Comparison of ENCODE assay signal across 8 cellular contexts in the genomic region with DNA sequence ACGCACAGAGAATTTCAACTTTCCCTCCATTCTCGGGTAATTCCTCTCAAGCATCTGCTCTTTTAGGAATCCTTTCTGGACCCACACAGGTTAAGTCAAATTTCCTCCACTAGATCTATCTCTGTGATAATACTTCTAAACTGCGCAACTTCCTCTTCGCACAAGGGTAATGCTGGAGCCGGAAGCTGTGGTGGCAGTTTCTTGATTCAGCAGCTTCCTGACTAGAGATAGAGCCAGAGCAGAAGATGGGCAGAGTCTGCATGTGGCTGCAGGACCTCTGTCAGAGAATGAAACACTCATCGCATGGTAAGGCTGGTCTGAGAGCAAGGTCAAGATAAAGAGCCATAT. TPM values are rescaled to one million over a fixed set of nuclear protein-coding genes. Genes with fewer than 3 reads are reported as not detected.
DNase-seq lines count a peak whose midpoint lies in the region; ATAC-seq and FAIRE-seq lines count a peak whose summit lies in the region.

No MANE protein-coding gene starts in this region.

- H2BK5ac ChIP-seq in trophoblast cell (ENCODE audit: low read depth, low read length, poor library complexity) = no peak overlapping the region

- H3K9ac ChIP-seq in trophoblast cell (ENCODE audit: low read length) = no peak overlapping the region

- no peak overlapping the region for H2AFZ ChIP-seq in trophoblast cell (ENCODE audit: insufficient read depth, low read length, poor library complexity)

- no peak overlapping the region for H3K4me3 ChIP-seq in trophoblast cell (ENCODE audit: low read depth, low read length)

- H3K27ac ChIP-seq in trophoblast cell (ENCODE audit: low read depth, low read length) = no peak overlapping the region

- no peaks in the 10 kb centered on the region for H3K79me1 ChIP-seq in trophoblast cell (ENCODE audit: low read length)

- CTCF ChIA-PET in activated naive CD4-positive, alpha-beta T cell treated with anti-CD3 and anti-CD28 coated beads, Interleukin-2, amount 10 ng/mL, durations not matched to agents 7 days and 5 days (lab: Charles Lee) = interaction anchor here (0.8 to 1.7 kb wide), 7 partner anchors 10 to 183 kb away, joined by 3 to 9 read pairs (median 3); no protein-coding TSS in a partner anchor

- WGBS in trophoblast cell (ENCODE audit: extremely low coverage, insufficient coverage, insufficient read length) = no CpG with 5 or more reads among the region's 6 CpGs

- H3K4me1 ChIP-seq in trophoblast cell (ENCODE audit: control insufficient read depth in 1 of 2, insufficient read depth in 2 of 2, low read length in 2 of 2) = peaks cover 2% of the 10 kb centered on the region in 2 experiments

- no peak overlapping the region for H3K14ac ChIP-seq in trophoblast cell (ENCODE audit: low read length)

- no peak overlapping the region for H3K4ac ChIP-seq in trophoblast cell (ENCODE audit: low read depth, low read length)

- H3K4me3 Mint-ChIP-seq in activated naive CD4-positive, alpha-beta T cell treated with anti-CD3 and anti-CD28 coated beads, Interleukin-2, amount 10 ng/mL, durations not matched to agents 7 days and 5 days = peak overlapping the region; percentile 90

- in situ Hi-C loops in ACHN (cut with HindIII; ENCODE audit: low pct_ligation_motif_present, low pct_unique_long_range_greater_than_20kb, low sequenced_read_pairs) = no loop called here

- peaks cover 81% of the 10 kb centered on the region for H3K4me1 Mint-ChIP-seq in activated naive CD4-positive, alpha-beta T cell treated with anti-CD3 and anti-CD28 coated beads, Interleukin-2, amount 10 ng/mL, durations not matched to agents 7 days and 5 days

- no peak overlapping the region for H2AK5ac ChIP-seq in trophoblast cell (ENCODE audit: low read length)

- H4K12ac ChIP-seq in trophoblast cell (ENCODE audit: low read depth, low read length) = no peak overlapping the region

- DNase-seq in GM18507 (ENCODE audit: extremely low spot score, insufficient read length, low read depth) (peak; percentile 38), SIG-M5 (lab: John Stamatoyannopoulos, UW) (peak; percentile 88), trophoblast cell (peak; percentile 80 to 98), SHP77 (lab: John Stamatoyannopoulos, UW) (no peak), ACHN (no peak), AG08396 (ENCODE audit: low spot score) (no peak)
- DNase-seq in activated naive CD4-positive, alpha-beta T cell treated with anti-CD3 and anti-CD28 coated beads, Interleukin-2, amount 10 ng/mL, durations not matched to agents 7 days and 5 days = peak; percentile 90

- H3K18ac ChIP-seq in trophoblast cell (ENCODE audit: low read length) = no peak overlapping the region

- no peaks in the 10 kb centered on the region for H3K9me3 ChIP-seq in trophoblast cell (ENCODE audit: insufficient read depth, low read depth, low read length)

- no peaks in the 10 kb centered on the region for H3K36me3 ChIP-seq in trophoblast cell (ENCODE audit: control insufficient read depth in 1 of 2, insufficient read depth in 2 of 2, low read length in 2 of 2)

- no peak overlapping the region for H2BK120ac ChIP-seq in trophoblast cell (ENCODE audit: insufficient read depth, low read length, poor library complexity)

- H3K36me3 Mint-ChIP-seq in activated naive CD4-positive, alpha-beta T cell treated with anti-CD3 and anti-CD28 coated beads, Interleukin-2, amount 10 ng/mL, durations not matched to agents 7 days and 5 days = peaks cover 13% of the 10 kb centered on the region

- ATAC-seq in HG02852 (IDR thresholded peaks at IDR 0.05; ENCODE audit: unreplicated experiment) = peak; percentile 93

- H3K79me2 ChIP-seq in trophoblast cell (ENCODE audit: control insufficient read depth, insufficient read depth, low read length, poor library complexity) = no peaks in the 10 kb centered on the region

- H3K27ac Mint-ChIP-seq in activated naive CD4-positive, alpha-beta T cell treated with anti-CD3 and anti-CD28 coated beads, Interleukin-2, amount 10 ng/mL, durations not matched to agents 7 days and 5 days = peak overlapping the region; percentile 97

- H3K23ac ChIP-seq in trophoblast cell (ENCODE audit: low read length) = no peak overlapping the region

- H4K91ac ChIP-seq in trophoblast cell (ENCODE audit: low read depth, low read length) = no peak overlapping the region

- H3K9me3 Mint-ChIP-seq in activated naive CD4-positive, alpha-beta T cell treated with anti-CD3 and anti-CD28 coated beads, Interleukin-2, amount 10 ng/mL, durations not matched to agents 7 days and 5 days = no peaks in the 10 kb centered on the region

- H3K27me3 Mint-ChIP-seq in activated naive CD4-positive, alpha-beta T cell treated with anti-CD3 and anti-CD28 coated beads, Interleukin-2, amount 10 ng/mL, durations not matched to agents 7 days and 5 days = no peaks in the 10 kb centered on the region

- no peak overlapping the region for H4K8ac ChIP-seq in trophoblast cell (ENCODE audit: low read depth, low read length)

- peak; percentile 99 for FAIRE-seq in GM18507 (lab: Jason Lieb, UNC)

- no peak overlapping the region for H3K4me2 ChIP-seq in trophoblast cell (ENCODE audit: low read length)

- no peak overlapping the region for H2BK12ac ChIP-seq in trophoblast cell (ENCODE audit: low read length)

- no peaks in the 10 kb centered on the region for H3K27me3 ChIP-seq in trophoblast cell (ENCODE audit: insufficient read depth, low read length)

RNA-seq across cellular contexts. Expression of a gene that starts 11.1 kb away (rescaled TPM):
- polyA plus RNA-seq in trophoblast cell (2013) = 15.6 and 16.5 TPM in 2 replicates

Comparison
In these comparisons a context has a peak if more than half of its experiments do, and no peak if none do; other contexts are left out.
1. DNase-seq: peak in GM18507 (single experiment), SIG-M5 (single experiment), activated naive CD4-positive, alpha-beta T cell treated with anti-CD3 and anti-CD28 coated beads, Interleukin-2, amount 10 ng/mL, durations not matched to agents 7 days and 5 days (single experiment) and trophoblast cell (2 of 2); none in SHP77 (0 of 2), ACHN (single experiment) and AG08396 (single experiment).